In genomic region chr7:105675873-105676484, GRCh38 we compare ENCODE assay signal across 8 cellular contexts.
A peak's percentile ranks its signal among the peaks of the same experiment; 100 is the strongest.
DNase-seq lines count a peak whose midpoint lies in the region; ATAC-seq and TF ChIP-seq lines count a peak whose summit lies in the region.

No MANE protein-coding gene starts in this region.

- H3K27me3 ChIP-seq in BE2C (no peaks in the 10 kb centered on the region), upper lobe of right lung (no peaks in the 10 kb centered on the region)

- H3K4me3 ChIP-seq in BE2C (ENCODE audit: low read depth, low read length) (no peak overlapping the region), upper lobe of right lung (no peak overlapping the region)

- H3K27me3 Mint-ChIP-seq in memory B cell = no peaks in the 10 kb centered on the region

- peak overlapping the region; percentile 79 for H3K27ac Mint-ChIP-seq in memory B cell

- peaks cover 2% of the 10 kb centered on the region for H3K36me3 Mint-ChIP-seq in memory B cell

- peaks cover 41% of the 10 kb centered on the region for H3K4me1 Mint-ChIP-seq in memory B cell

- TF ChIP-seq CTCF in BE2C (IDR thresholded peaks at IDR 0.05; ENCODE audit: low read depth, low read length) = no peak
- TF ChIP-seq CTCF in upper lobe of right lung (IDR thresholded peaks at IDR 0.05) = no peak

- H3K9me3 Mint-ChIP-seq in memory B cell = no peaks in the 10 kb centered on the region

- H3K9me3 ChIP-seq in BE2C (no peaks in the 10 kb centered on the region), upper lobe of right lung (no peaks in the 10 kb centered on the region)

- DNase-seq in BE2C (peak; percentile 59), NCI-H2029 (lab: John Stamatoyannopoulos, UW) (peak; percentile 92), memory B cell (ENCODE audit: low spot score in 2 of 2) (no peak), SKM-1 (lab: John Stamatoyannopoulos, UW; ENCODE audit: unreplicated experiment) (no peak), NCI-H128 (lab: John Stamatoyannopoulos, UW; ENCODE audit: unreplicated experiment) (no peak), cortex of kidney (lab: John Stamatoyannopoulos, UW) (no peak), upper lobe of right lung (no peak)
- DNase-seq in activated T-cell treated with anti-CD3 and anti-CD28 coated beads, Interleukin-2, amount 50 U/mL, for 1 hour = peak; percentile 68

- no peak for ATAC-seq in memory B cell (ENCODE audit: low read depth)
- ATAC-seq in upper lobe of right lung = no peak

- H3K27ac ChIP-seq in upper lobe of right lung = no peak overlapping the region

- H3K4me1 ChIP-seq in BE2C = peaks cover 34% of the 10 kb centered on the region
- peaks cover 62% of the 10 kb centered on the region for H3K4me1 ChIP-seq in upper lobe of right lung

- intact Hi-C loops in upper lobe of right lung (cut with DNase I) = no loop called here

- H3K4me3 Mint-ChIP-seq in memory B cell = no peak overlapping the region

- H3K36me3 ChIP-seq in BE2C (no peaks in the 10 kb centered on the region), upper lobe of right lung (no peaks in the 10 kb centered on the region)

Comparison
In these comparisons a context has a peak if more than half of its experiments do, and no peak if none do; other contexts are left out.
1. DNase-seq: peak in BE2C (single experiment), NCI-H2029 (single experiment) and activated T-cell treated with anti-CD3 and anti-CD28 coated beads, Interleukin-2, amount 50 U/mL, for 1 hour (single experiment); none in memory B cell (0 of 2), SKM-1 (single experiment), NCI-H128 (single experiment), cortex of kidney (single experiment) and upper lobe of right lung (single experiment).